In genomic region chr2:142841788-142842187, GRCh38 we compare ENCODE assay signal across 28 cellular contexts. TPM values are rescaled to one million over a fixed set of nuclear protein-coding genes. Genes with fewer than 3 reads are reported as not detected.
"Had no signal": no experiment of that assay in that cellular context is flagged by ENCODE, and none has a peak within 500 bp of the region (broad histone marks: within the 10 kb centered on the region; RNA-seq: fewer than 3 reads in every experiment).

No MANE protein-coding gene starts in this region.

- H3K9me3 ChIP-seq: MG63 had no signal

- H3K4me3 ChIP-seq: MG63, SK-N-MC had no signal

- H3K36me3 ChIP-seq: MG63 had no signal

- H3K27ac ChIP-seq: KMS-11, SK-N-MC, VCaP had no signal

- H3K9ac ChIP-seq: KMS-11 had no signal

- H3K4me2 ChIP-seq: KMS-11 had no signal

- H3K27me3 ChIP-seq: MG63 had no signal

- DNase-seq: activated CD4-positive, alpha-beta memory T cell treated with anti-CD3 and anti-CD28 coated beads for 36 hours; activated CD4-positive, alpha-beta T cell treated with anti-CD3 and anti-CD28 coated beads, Interleukin-2, amount 10 ng/mL, durations not matched to agents 7 days and 5 days; activated CD4-positive, CD25-positive, alpha-beta regulatory T cell; activated CD8-positive, alpha-beta memory T cell treated with anti-CD3 and anti-CD28 coated beads for 24 hours; activated effector memory CD4-positive, alpha-beta T cell treated with anti-CD3 and anti-CD28 coated beads, Interleukin-2, amount 50 U/mL, for 16 hours; activated naive CD4-positive, alpha-beta T cell treated with Interleukin-2 at 50 U/mL for 16 hours; activated naive CD8-positive, alpha-beta T cell treated with anti-CD3 and anti-CD28 coated beads, Interleukin-2, amount 50 U/mL, for 24 hours; activated T-cell treated with anti-CD3 and anti-CD28 coated beads, Interleukin-2, amount 50 U/mL, for 4 hours; amniotic stem cell; MG63; MV-4-11; NCI-H1092 treated with DMSO at 0.1 percent for 48 hours; NCI-H1417 treated with DMSO at 0.1 percent for 48 hours; NCI-H1694; NCI-H2029; NCI-H2107; NCI-H345; NCI-H510A; NCI-H526 treated with DMSO at 0.1 percent for 48 hours; NK-92 treated with Interleukin-12 subunit alpha and Interleukin-12 subunit beta, amount 100 ng/mL, for 24 hours; OCI-M1; RPMI8226; T-cell; T-helper 2 cell had no signal

RNA-seq across cellular contexts. Expression of gene KYNU, which starts 35.7 kb away (rescaled TPM):
- total RNA-seq: activated CD4-positive, alpha-beta memory T cell treated with anti-CD3 and anti-CD28 coated beads for 36 hours; activated CD4-positive, alpha-beta T cell treated with anti-CD3 and anti-CD28 coated beads, Interleukin-2, amount 10 ng/mL, durations not matched to agents 7 days and 5 days; activated naive CD4-positive, alpha-beta T cell treated with anti-CD3 and anti-CD28 coated beads, Interleukin-2, amount 50 U/mL, for 72 hours had no signal
